1 cellular context compared by ENCODE assay signal in genomic region chr18:22816266-22817176, GRCh38.
A peak's percentile ranks its signal among the peaks of the same experiment; 100 is the strongest.
TF ChIP-seq lines count a peak whose summit lies in the region.

No MANE protein-coding gene starts in this region.

TF ChIP-seq in HEK293, 187 proteins besides CTCF, POLR2A, EP300 and RAD21 (continued from another document):
- TF ChIP-seq REST (tag by site-specific recombination; IDR thresholded peaks at IDR 0.05) (no peak), ZSCAN16 (tag by site-specific recombination; IDR thresholded peaks at IDR 0.05) (no peak), ZNF391 (tag by site-specific recombination; IDR thresholded peaks at IDR 0.05; ENCODE audit: borderline replicate concordance, low read depth) (no peak), ZNF645 (tag by site-specific recombination; IDR thresholded peaks at IDR 0.05) (no peak), KLF17 (tag by site-specific recombination; IDR thresholded peaks at IDR 0.05) (no peak), SP2 (tag by site-specific recombination; IDR thresholded peaks at IDR 0.05) (no peak), ZNF555 (tag by site-specific recombination; conservative IDR thresholded peaks at IDR 0.05) (no peak), ZBTB1 (tag by site-specific recombination; IDR thresholded peaks at IDR 0.05) (no peak), ZBTB20 (tag by site-specific recombination; IDR thresholded peaks at IDR 0.05) (peak; percentile 43), ZNF350 (tag by site-specific recombination; IDR thresholded peaks at IDR 0.05) (no peak), ZNF239 (tag by site-specific recombination; IDR thresholded peaks at IDR 0.05) (no peak), SP7 (tag by site-specific recombination; IDR thresholded peaks at IDR 0.05) (no peak), KLF1 (tag by site-specific recombination; IDR thresholded peaks at IDR 0.05) (peak; percentile 93), ZNF561 (tag by site-specific recombination; IDR thresholded peaks at IDR 0.05; ENCODE audit: borderline replicate concordance) (no peak), ZFP41 (tag by site-specific recombination; IDR thresholded peaks at IDR 0.05; ENCODE audit: borderline replicate concordance) (no peak), MYNN (tag by site-specific recombination; IDR thresholded peaks at IDR 0.05; ENCODE audit: borderline replicate concordance) (no peak), ZBTB21 (tag by site-specific recombination; IDR thresholded peaks at IDR 0.05) (no peak), ZBTB8A (tag by site-specific recombination; IDR thresholded peaks at IDR 0.05) (no peak), ZNF174 (tag by site-specific recombination; IDR thresholded peaks at IDR 0.05) (no peak), ZBTB7A (tag by site-specific recombination; IDR thresholded peaks at IDR 0.05; ENCODE audit: low read depth) (no peak), ZNF132 (tag by site-specific recombination; IDR thresholded peaks at IDR 0.05; ENCODE audit: borderline replicate concordance) (no peak), ZNF169 (tag by site-specific recombination; IDR thresholded peaks at IDR 0.05) (no peak), KLF10 (tag by site-specific recombination; IDR thresholded peaks at IDR 0.05) (no peak), ZBTB49 (tag by site-specific recombination; IDR thresholded peaks at IDR 0.05; ENCODE audit: low read depth) (no peak), ZNF776 (tag by site-specific recombination; IDR thresholded peaks at IDR 0.05; ENCODE audit: borderline replicate concordance) (no peak), ZNF175 (tag by site-specific recombination; IDR thresholded peaks at IDR 0.05) (no peak), ZNF610 (tag by site-specific recombination; IDR thresholded peaks at IDR 0.05; ENCODE audit: borderline replicate concordance) (no peak), PRDM10 (tag by site-specific recombination; IDR thresholded peaks at IDR 0.05) (peak; percentile 84), ZNF157 (tag by site-specific recombination; IDR thresholded peaks at IDR 0.05) (no peak), ZNF19 (tag by site-specific recombination; IDR thresholded peaks at IDR 0.05; ENCODE audit: low read depth) (no peak), ZNF791 (tag by site-specific recombination; IDR thresholded peaks at IDR 0.05) (no peak), ZNF654 (tag by site-specific recombination; IDR thresholded peaks at IDR 0.05; ENCODE audit: low read depth) (no peak), ZNF768 (tag by site-specific recombination; IDR thresholded peaks at IDR 0.05) (no peak), BCL11A (tag by site-specific recombination; IDR thresholded peaks at IDR 0.05; ENCODE audit: low read depth) (no peak), ZNF266 (tag by site-specific recombination; IDR thresholded peaks at IDR 0.05; ENCODE audit: low read depth) (no peak), ZFP37 (tag by site-specific recombination; IDR thresholded peaks at IDR 0.05) (no peak), ZNF423 (tag by site-specific recombination; IDR thresholded peaks at IDR 0.05) (no peak), ZNF629 (tag by site-specific recombination; IDR thresholded peaks at IDR 0.05) (no peak), YY2 (tag by site-specific recombination; IDR thresholded peaks at IDR 0.05) (0 out of 2 replicates have a peak, but pooled peaks have one; percentile 43), ZNF24 (tag by site-specific recombination; IDR thresholded peaks at IDR 0.05) (no peak), ZNF785 (tag by site-specific recombination; IDR thresholded peaks at IDR 0.05) (no peak), ZNF701 (tag by site-specific recombination; IDR thresholded peaks at IDR 0.05) (no peak), ZNF26 (tag by site-specific recombination; IDR thresholded peaks at IDR 0.05) (no peak), BCL6B (tag by site-specific recombination; IDR thresholded peaks at IDR 0.05) (no peak), ZSCAN23 (tag by site-specific recombination; IDR thresholded peaks at IDR 0.05) (no peak), ZNF513 (tag by site-specific recombination; IDR thresholded peaks at IDR 0.05) (no peak), ZBTB26 (tag by site-specific recombination; optimal IDR thresholded peaks at IDR 0.05) (no peak), YY1 (tag by site-specific recombination; IDR thresholded peaks at IDR 0.05) (no peak)
